Comparison of ENCODE assay signal across 17 cellular contexts in genomic region chr12:121273364-121273896, GRCh38. TPM values are rescaled to one million over a fixed set of nuclear protein-coding genes. Genes with fewer than 3 reads are reported as not detected.
DNase-seq lines count a peak whose midpoint lies in the region; ATAC-seq and TF ChIP-seq lines count a peak whose summit lies in the region.
"Had no signal": no experiment of that assay in that cellular context is flagged by ENCODE, and none has a peak within 500 bp of the region (broad histone marks: within the 10 kb centered on the region; RNA-seq: fewer than 3 reads in every experiment).

No MANE protein-coding gene starts in this region.

- H4K8ac ChIP-seq in H9 (replicated peaks; ENCODE audit: insufficient read length, low read depth, low read length): no peak overlapping the region
- no peak overlapping the region for H4K8ac ChIP-seq in mesenchymal stem cell (ENCODE audit: low read length)

- no peak for ATAC-seq in stimulated activated effector memory CD8-positive, alpha-beta T cell treated with anti-CD3 and anti-CD28 coated beads, Interleukin-12 subunit alpha, Interleukin-12 subunit beta, amount 100 ng/mL, for 72 hours
- ATAC-seq: CD8-positive, alpha-beta T cell; HepG2 had no signal

- H3K18ac ChIP-seq in H9 (ENCODE audit: insufficient read length, low read depth, low read length) (no peak overlapping the region), mesenchymal stem cell (ENCODE audit: low read depth in 1 of 2, low read length in 2 of 2) (no peak overlapping the region)

- H3K4me2 ChIP-seq in H9 (ENCODE audit: insufficient read depth, insufficient read length, low read length) (no peak overlapping the region), mesenchymal stem cell (ENCODE audit: low read length, poor library complexity, severe bottlenecking) (no peak overlapping the region)

- H3K23ac ChIP-seq in H9 (ENCODE audit: insufficient read length, low read depth, low read length) (no peak overlapping the region), mesenchymal stem cell (ENCODE audit: low read length in 2 of 2) (no peak overlapping the region)

- CTCF ChIA-PET in CD4-positive, alpha-beta memory T cell (lab: Charles Lee; ENCODE audit: partially characterized antibody): no interaction called here

- H3K36me3 Mint-ChIP-seq in CD14-positive monocyte (peaks cover 60 to 81% of the 10 kb centered on the region in 2 donors), H9 (ENCODE audit: insufficient read depth in 1 of 3, low read depth in 3 of 3) (peaks cover 26 to 46% (median 37%) of the 10 kb centered on the region in 3 experiments; a peak in 6 of 7 replicates), nephron progenitor cell (ENCODE audit: low read depth) (peaks cover 63% of the 10 kb centered on the region)
- H3K36me3 Mint-ChIP-seq in stimulated activated effector memory CD8-positive, alpha-beta T cell treated with anti-CD3 and anti-CD28 coated beads, Interleukin-12 subunit alpha, Interleukin-12 subunit beta, amount 100 ng/mL, for 72 hours: peaks cover 57% of the 10 kb centered on the region
- peaks cover 28 to 35% of the 10 kb centered on the region in 2 donors for H3K36me3 Mint-ChIP-seq in CD4-positive, alpha-beta memory T cell

- POLR2A ChIA-PET in CD4-positive, alpha-beta memory T cell (lab: Charles Lee; ENCODE audit: partially characterized antibody): no interaction called here

- H3K4me1 ChIP-seq in H9 (ENCODE audit: insufficient read depth, low read length) (no peaks in the 10 kb centered on the region), mesenchymal stem cell (ENCODE audit: control insufficient read depth, insufficient read depth, low read depth, low read length) (peaks cover 2% of the 10 kb centered on the region)
- H3K4me1 ChIP-seq in CD4-positive, alpha-beta memory T cell (ENCODE audit: insufficient read depth, low read length): no peaks in the 10 kb centered on the region
- H3K4me1 ChIP-seq: HAP-1 had no signal

- no peaks in the 10 kb centered on the region for H3K79me1 ChIP-seq in H9 (ENCODE audit: insufficient read depth, low read depth, low read length, poor library complexity, severe bottlenecking)
- H3K79me1 ChIP-seq in mesenchymal stem cell (replicated peaks; ENCODE audit: low read length, poor library complexity, severe bottlenecking): peaks cover 3% of the 10 kb centered on the region

- H2BK12ac ChIP-seq in H9 (ENCODE audit: insufficient read length, low read depth, low read length): no peak overlapping the region
- no peak overlapping the region for H2BK12ac ChIP-seq in mesenchymal stem cell (ENCODE audit: low read length in 2 of 2)

- H4K91ac ChIP-seq in H9 (ENCODE audit: insufficient read length, low read depth, low read length): no peak overlapping the region
- no peak overlapping the region for H4K91ac ChIP-seq in mesenchymal stem cell (ENCODE audit: low read length)

- H3K9me3 ChIP-seq in H9 (ENCODE audit: control insufficient read depth, low read depth, low read length): no peaks in the 10 kb centered on the region
- no peaks in the 10 kb centered on the region for H3K9me3 ChIP-seq in CD4-positive, alpha-beta memory T cell (ENCODE audit: control insufficient read depth in 1 of 2, low read length in 2 of 2)
- no peaks in the 10 kb centered on the region for H3K9me3 ChIP-seq in mesenchymal stem cell (ENCODE audit: control insufficient read depth, low read length)
- H3K9me3 ChIP-seq: HAP-1 had no signal

- TF ChIP-seq CTCF in CD14-positive monocyte (IDR thresholded peaks at IDR 0.05) (no peak), H9 (conservative IDR thresholded peaks at IDR 0.05) (no peak), nephron progenitor cell (IDR thresholded peaks at IDR 0.05) (no peak)

- peak overlapping the region; percentile 60 to 87 (median 79) for H3K27ac Mint-ChIP-seq in CD14-positive monocyte
- peak overlapping the region in 2 of 3 experiments; percentile 75 to 82; a peak in 3 of 7 replicates for H3K27ac Mint-ChIP-seq in H9
- peak overlapping the region; percentile 14 for H3K27ac Mint-ChIP-seq in nephron progenitor cell
- H3K27ac Mint-ChIP-seq in stimulated activated effector memory CD8-positive, alpha-beta T cell treated with anti-CD3 and anti-CD28 coated beads, Interleukin-12 subunit alpha, Interleukin-12 subunit beta, amount 100 ng/mL, for 72 hours: peak overlapping the region; percentile 2
- H3K27ac Mint-ChIP-seq in CD4-positive, alpha-beta memory T cell: peak overlapping the region in 2 of 7 donors; percentile 12 to 73
- H3K27ac Mint-ChIP-seq: B cell; CD8-positive, alpha-beta T cell; HFFc6 had no signal

- H3K56ac ChIP-seq in H9 (ENCODE audit: insufficient read length, low read depth, low read length): no peak overlapping the region

- H3K27ac ChIP-seq in H9 (ENCODE audit: insufficient read length, low read depth, low read length): no peak overlapping the region
- no peak overlapping the region for H3K27ac ChIP-seq in CD4-positive, alpha-beta memory T cell (ENCODE audit: low read depth, low read length)
- H3K27ac ChIP-seq in mesenchymal stem cell (ENCODE audit: low read length, poor library complexity, severe bottlenecking): no peak overlapping the region

- peaks cover 0 to 4% (median 2%) of the 10 kb centered on the region in 3 donors for H3K27me3 Mint-ChIP-seq in CD14-positive monocyte (ENCODE audit: low read depth in 3 of 3)
- H3K27me3 Mint-ChIP-seq in H9 (ENCODE audit: low read depth): no peaks in the 10 kb centered on the region
- H3K27me3 Mint-ChIP-seq in nephron progenitor cell (ENCODE audit: low read depth, poor library complexity): peaks cover 3% of the 10 kb centered on the region
- H3K27me3 Mint-ChIP-seq in CD4-positive, alpha-beta memory T cell: no peaks in the 10 kb centered on the region
- H3K27me3 Mint-ChIP-seq: B cell had no signal

- no peak overlapping the region for H3K4me3 ChIP-seq in CD4-positive, alpha-beta memory T cell (ENCODE audit: low read length in 2 of 2)
- H3K4me3 ChIP-seq in mesenchymal stem cell (ENCODE audit: insufficient read depth in 1 of 2, low read depth in 1 of 2, low read length in 2 of 2): no peak overlapping the region
- H3K4me3 ChIP-seq: HAP-1 had no signal

- no peak overlapping the region for H4K5ac ChIP-seq in H9 (ENCODE audit: insufficient read length, low read depth, low read length)

- intact Hi-C loops in CD14-positive monocyte (cut with micrococcal nuclease): loop anchor here in 1 of 2 donors (10.0 kb wide), 1 partner anchor 151 kb away; no protein-coding TSS in a partner anchor
- intact Hi-C loops in CD4-positive, alpha-beta memory T cell (cut with micrococcal nuclease): no loop called here

- no peaks in the 10 kb centered on the region for H3K23me2 ChIP-seq in H9 (ENCODE audit: insufficient read length, low read depth, low read length, poor library complexity, severe bottlenecking)

- H2AFZ ChIP-seq in H9 (ENCODE audit: low read length) (no peak overlapping the region), mesenchymal stem cell (ENCODE audit: low read depth, low read length) (no peak overlapping the region)

- no peak overlapping the region for H2BK20ac ChIP-seq in H9 (ENCODE audit: low read depth, low read length, poor library complexity, severe bottlenecking)

- H3K9ac ChIP-seq in H9 (ENCODE audit: extremely low read depth, insufficient read length, low read length) (no peak overlapping the region), mesenchymal stem cell (ENCODE audit: low read length) (no peak overlapping the region)

- H3K79me2 ChIP-seq in H9 (ENCODE audit: insufficient read depth, low read length): no peaks in the 10 kb centered on the region

- H3T11ph ChIP-seq in H9 (ENCODE audit: low read length): no peak overlapping the region

- no peak overlapping the region for H2BK15ac ChIP-seq in H9 (ENCODE audit: low read depth, low read length)
- no peak overlapping the region for H2BK15ac ChIP-seq in mesenchymal stem cell (ENCODE audit: low read depth, poor library complexity, severe bottlenecking)

- H3K14ac ChIP-seq in H9 (ENCODE audit: insufficient read depth, low read length): no peak overlapping the region
- no peak overlapping the region for H3K14ac ChIP-seq in mesenchymal stem cell (ENCODE audit: low read length in 2 of 2)

- H2BK5ac ChIP-seq in H9 (ENCODE audit: insufficient read length, low read length) (no peak overlapping the region), mesenchymal stem cell (ENCODE audit: low read depth, low read length, poor library complexity, severe bottlenecking) (no peak overlapping the region)

- H2AK5ac ChIP-seq in H9 (ENCODE audit: insufficient read length, low read length) (no peak overlapping the region), mesenchymal stem cell (ENCODE audit: low read length, severe bottlenecking) (no peak overlapping the region)

- H3K4me1 Mint-ChIP-seq in CD14-positive monocyte (peaks cover 26% of the 10 kb centered on the region), H9 (peaks cover 0 to 1% of the 10 kb centered on the region in 2 experiments; a peak in 1 of 4 replicates), nephron progenitor cell (no peaks in the 10 kb centered on the region)
- H3K4me1 Mint-ChIP-seq in stimulated activated effector memory CD8-positive, alpha-beta T cell treated with anti-CD3 and anti-CD28 coated beads, Interleukin-12 subunit alpha, Interleukin-12 subunit beta, amount 100 ng/mL, for 72 hours: peaks cover 13% of the 10 kb centered on the region
- peaks cover 0 to 5% (median 3%) of the 10 kb centered on the region in 4 donors for H3K4me1 Mint-ChIP-seq in CD4-positive, alpha-beta memory T cell

- H4K20me1 ChIP-seq in H9 (ENCODE audit: control insufficient read depth, insufficient read depth, insufficient read length): no peaks in the 10 kb centered on the region

- H3K27me3 ChIP-seq in H9 (ENCODE audit: insufficient read depth, low read length) (no peaks in the 10 kb centered on the region), mesenchymal stem cell (ENCODE audit: control insufficient read depth in 1 of 2, insufficient read depth in 1 of 2, low read length in 2 of 2) (no peaks in the 10 kb centered on the region)
- H3K27me3 ChIP-seq in CD4-positive, alpha-beta memory T cell (ENCODE audit: insufficient read depth, low read length): no peaks in the 10 kb centered on the region

- WGBS in H9 (ENCODE audit: extremely low coverage, insufficient read length, low lambda C conversion rate): no CpG with 5 or more reads among the region's 14 CpGs
- 98% methylated on average over 14 of the region's 14 CpGs for WGBS in mesenchymal stem cell

- H3K36me3 ChIP-seq in CD4-positive, alpha-beta memory T cell (ENCODE audit: insufficient read depth, low read length): peaks cover 10% of the 10 kb centered on the region
- peaks cover 31 to 38% of the 10 kb centered on the region in 2 experiments for H3K36me3 ChIP-seq in mesenchymal stem cell (ENCODE audit: control insufficient read depth in 1 of 2, insufficient read depth in 2 of 2, low read depth in 1 of 2, low read length in 2 of 2)

- H3K4ac ChIP-seq in H9 (ENCODE audit: low read depth, low read length): no peak overlapping the region
- no peak overlapping the region for H3K4ac ChIP-seq in mesenchymal stem cell (ENCODE audit: low read depth in 1 of 2, low read length in 2 of 2)

- DNase-seq in CD14-positive monocyte (ENCODE audit: low spot score) (no peak), H9 (no peak), nephron progenitor cell (no peak), mesenchymal stem cell (no peak)
- no peak for DNase-seq in stimulated activated effector memory CD8-positive, alpha-beta T cell treated with anti-CD3 and anti-CD28 coated beads, Interleukin-12 subunit alpha, Interleukin-12 subunit beta, amount 100 ng/mL, for 72 hours (ENCODE audit: low spot score in 2 of 2)
- DNase-seq in activated naive CD4-positive, alpha-beta T cell treated with anti-CD3 and anti-CD28 coated beads, Interleukin-2, amount 50 U/mL, for 16 hours: no peak
- no peak for DNase-seq in CD4-positive, alpha-beta memory T cell
- DNase-seq: CD8-positive, alpha-beta T cell; COR-L47; DMS153; DMS79 treated with DMSO at 0.1 percent for 48 hours; EL; GOT3; HFFc6 had no signal

- H3K9me3 Mint-ChIP-seq in CD14-positive monocyte (peaks cover 0 to 13% (median 5%) of the 10 kb centered on the region in 7 donors), H9 (no peaks in the 10 kb centered on the region), nephron progenitor cell (no peaks in the 10 kb centered on the region)
- H3K9me3 Mint-ChIP-seq in stimulated activated effector memory CD8-positive, alpha-beta T cell treated with anti-CD3 and anti-CD28 coated beads, Interleukin-12 subunit alpha, Interleukin-12 subunit beta, amount 100 ng/mL, for 72 hours: no peaks in the 10 kb centered on the region
- H3K9me3 Mint-ChIP-seq in CD4-positive, alpha-beta memory T cell: peaks cover 0 to 2% (median 0%) of the 10 kb centered on the region in 8 donors
- H3K9me3 Mint-ChIP-seq: CD8-positive, alpha-beta T cell; HFFc6 had no signal

- no peak overlapping the region for H2BK120ac ChIP-seq in H9 (ENCODE audit: low read depth, low read length, poor library complexity, severe bottlenecking)
- no peak overlapping the region for H2BK120ac ChIP-seq in mesenchymal stem cell (ENCODE audit: low read depth, low read length)

- H3K4me3 Mint-ChIP-seq in CD14-positive monocyte: no peak overlapping the region
- no peak overlapping the region for H3K4me3 Mint-ChIP-seq in H9
- H3K4me3 Mint-ChIP-seq in nephron progenitor cell: no peak overlapping the region
- no peak overlapping the region for H3K4me3 Mint-ChIP-seq in stimulated activated effector memory CD8-positive, alpha-beta T cell treated with anti-CD3 and anti-CD28 coated beads, Interleukin-12 subunit alpha, Interleukin-12 subunit beta, amount 100 ng/mL, for 72 hours
- H3K4me3 Mint-ChIP-seq in CD4-positive, alpha-beta memory T cell: no peak overlapping the region
- H3K4me3 Mint-ChIP-seq: B cell; CD8-positive, alpha-beta T cell; HFFc6 had no signal

RNA-seq across cellular contexts. Expression of gene CAMKK2, which starts 23.1 kb away (rescaled TPM):
- polyA plus RNA-seq in CD14-positive monocyte: 10 to 100 TPM; 55.6 to 71.0 TPM
- total RNA-seq in H9 (2021): 22.4 and 24.7 TPM in 2 replicates
- total RNA-seq in CD4-positive, alpha-beta memory T cell: 10 to 100 TPM; 17.0 to 20.0 TPM
- 10 to 100 TPM; 13.4 to 20.6 TPM for polyA plus RNA-seq in CD4-positive, alpha-beta memory T cell
- polyA plus RNA-seq in mesenchymal stem cell (2013, experiment 1 of 2): 18.1 TPM
- polyA plus RNA-seq in mesenchymal stem cell (2013, experiment 2 of 2): 17.5 TPM
